Comparison of ENCODE assay signal across 21 cellular contexts in genomic region chr18:21289843-21290242, GRCh38. TPM values are rescaled to one million over a fixed set of nuclear protein-coding genes. Genes with fewer than 3 reads are reported as not detected.
"Had no signal": no experiment of that assay in that cellular context is flagged by ENCODE, and none has a peak within 500 bp of the region (broad histone marks: within the 10 kb centered on the region; RNA-seq: fewer than 3 reads in every experiment).

No MANE protein-coding gene starts in this region.

- H3K27me3 ChIP-seq: SJSA1 had no signal

- H3K4me1 Mint-ChIP-seq: IgD-negative memory B cell had no signal

- H3K9me3 ChIP-seq: SJSA1, SK-N-SH had no signal

- H3K9ac ChIP-seq: KMS-11, SK-N-SH had no signal

- H3K27ac Mint-ChIP-seq: IgD-negative memory B cell had no signal

- H3K36me3 ChIP-seq: SJSA1 had no signal

- ATAC-seq: K562 had no signal

- H3K4me1 ChIP-seq: SJSA1 had no signal

- DNase-seq: Kasumi-1, MM.1S, NCI-H1092 treated with DMSO at 0.1 percent for 48 hours, NCI-H1436, NCI-H187, NCI-H2029, NCI-H2107, NCI-H2171 treated with DMSO at 0.1 percent for 48 hours, NCI-H524, NCI-H526 treated with DMSO at 0.1 percent for 48 hours, NCI-H774, Right ventricle myocardium superior, RPMI8226, SIG-M5, SK-N-SH, SW 1271 had no signal

- H3K27ac ChIP-seq: HL-60, KMS-11, SJSA1 had no signal

- H3K4me3 Mint-ChIP-seq: IgD-negative memory B cell had no signal

- H3K4me3 ChIP-seq: K562, SJSA1 had no signal

- H3K4me2 ChIP-seq: KMS-11, SK-N-SH had no signal

- H3K36me3 Mint-ChIP-seq: IgD-negative memory B cell had no signal

RNA-seq across cellular contexts. Expression of gene GREB1L, which starts 47.8 kb away (rescaled TPM):
- total RNA-seq: K562 had no signal
